8 cellular contexts compared by ENCODE assay signal in genomic region chr22:41688365-41689211, GRCh38. TPM values are rescaled to one million over a fixed set of nuclear protein-coding genes. Genes with fewer than 3 reads are reported as not detected.
DNase-seq lines count a peak whose midpoint lies in the region; ATAC-seq, FAIRE-seq and TF ChIP-seq lines count a peak whose summit lies in the region.

Gene SNU13 (minus strand): TSS chr22:41688867. CDS start chr22:41688796, 71 bp downstream.

- peak within 1 kb of the TSS; percentile 92 for H2AFZ ChIP-seq in KMS-11 (ENCODE audit: low read depth)

- H3K4me2 ChIP-seq in KMS-11: peak within 1 kb of the TSS; percentile 71

- H3K79me2 ChIP-seq in KMS-11 (ENCODE audit: insufficient read depth, low read depth): peaks cover 50% of the 10 kb centered on the region

- peak; percentile 85 for ATAC-seq in GM21723 (IDR thresholded peaks at IDR 0.05; ENCODE audit: unreplicated experiment)
- peak; percentile 89 for ATAC-seq in esophagus mucosa

- H3K9me3 ChIP-seq in muscle layer of duodenum (ENCODE audit: control insufficient read depth in 1 of 2, low read length in 2 of 2): no peaks in the 10 kb centered on the region

- peak within 1 kb of the TSS; percentile 97 for H3K9ac ChIP-seq in KMS-11

- DNase-seq in DMS79 treated with DMSO at 0.1 percent for 48 hours (lab: John Stamatoyannopoulos, UW) (peak; percentile 41), RCC 7860 (ENCODE audit: low spot score) (peak; percentile 77)
- peak; percentile 94 for DNase-seq in activated T-cell treated with anti-CD3 and anti-CD28 coated beads, Interleukin-2, amount 50 U/mL, for 48 hours
- peak; percentile 87 for DNase-seq in stimulated activated CD8-positive, alpha-beta memory T cell treated with anti-CD3 and anti-CD28 coated beads, Interleukin-7, amount 100 ng/mL, for 24 hours (ENCODE audit: low read depth)

- H3K36me3 ChIP-seq in KMS-11 (ENCODE audit: insufficient read depth) (no peaks in the 10 kb centered on the region), muscle layer of duodenum (ENCODE audit: control insufficient read depth in 1 of 2, insufficient read depth in 2 of 2, low read length in 2 of 2) (peaks cover 0 to 4% of the 10 kb centered on the region in 2 donors)

- H3K27me3 ChIP-seq in KMS-11 (ENCODE audit: insufficient read depth, low read depth): no peaks in the 10 kb centered on the region
- no peaks in the 10 kb centered on the region for H3K27me3 ChIP-seq in muscle layer of duodenum (ENCODE audit: low read depth, low read length)

- H3K4me3 ChIP-seq in KMS-11 (IDR thresholded peaks at IDR 0.05; ENCODE audit: insufficient read depth, low read depth, low read length) (no peak within 1 kb of the TSS), muscle layer of duodenum (ENCODE audit: low read depth in 1 of 2, low read length in 2 of 2) (peak within 1 kb of the TSS; percentile 67 to 76)

- peak; percentile 73 for FAIRE-seq in RCC 7860 (lab: Jason Lieb, UNC)

- TF ChIP-seq CTCF in KMS-11 (conservative IDR thresholded peaks at IDR 0.05; ENCODE audit: low read depth, low read length): no peak

- no peaks in the 10 kb centered on the region; the same call in none of the 2 replicates for H4K20me1 ChIP-seq in KMS-11 (ENCODE audit: insufficient read depth)

- H3K4me1 ChIP-seq in KMS-11 (ENCODE audit: low read depth, poor library complexity, severe bottlenecking): peaks cover 9% of the 10 kb centered on the region
- peaks cover 6 to 9% of the 10 kb centered on the region in 2 donors for H3K4me1 ChIP-seq in muscle layer of duodenum (ENCODE audit: control insufficient read depth in 1 of 2, insufficient read depth in 2 of 2, low read length in 2 of 2)

- H3K27ac ChIP-seq in KMS-11 (peak within 1 kb of the TSS; percentile 97), muscle layer of duodenum (ENCODE audit: low read length) (peak within 1 kb of the TSS; percentile 90)

RNA-seq across cellular contexts. Expression of gene SNU13, which starts in this region (rescaled TPM):
- 105 TPM for total RNA-seq in esophagus mucosa

Comparison
In these comparisons a context has a peak if more than half of its experiments do, and no peak if none do; other contexts are left out.
1. DNase-seq: peak in every context shown above with its lines; median percentile 94 in activated T-cell treated with anti-CD3 and anti-CD28 coated beads, Interleukin-2, amount 50 U/mL, for 48 hours; 87 in stimulated activated CD8-positive, alpha-beta memory T cell treated with anti-CD3 and anti-CD28 coated beads, Interleukin-7, amount 100 ng/mL, for 24 hours; 77 in RCC 7860; 41 in DMS79 treated with DMSO at 0.1 percent for 48 hours.